ENCODE assay signal across 1 cellular context in genomic region chr5:172411423-172412111, GRCh38.
TF ChIP-seq lines count a peak whose summit lies in the region.

No MANE protein-coding gene starts in this region.

TF ChIP-seq in HepG2, 621 proteins besides CTCF, POLR2A, EP300 and RAD21:
- no peak for TF ChIP-seq ZBTB39 (CRISPR knock-in tag; IDR thresholded peaks at IDR 0.05)
- TF ChIP-seq CHD2 (IDR thresholded peaks at IDR 0.05; ENCODE audit: low read depth, low read length) = no peak
- no peak for TF ChIP-seq MTA3 (CRISPR knock-in tag; IDR thresholded peaks at IDR 0.05)
